1 cellular context compared by ENCODE assay signal in the genomic region with DNA sequence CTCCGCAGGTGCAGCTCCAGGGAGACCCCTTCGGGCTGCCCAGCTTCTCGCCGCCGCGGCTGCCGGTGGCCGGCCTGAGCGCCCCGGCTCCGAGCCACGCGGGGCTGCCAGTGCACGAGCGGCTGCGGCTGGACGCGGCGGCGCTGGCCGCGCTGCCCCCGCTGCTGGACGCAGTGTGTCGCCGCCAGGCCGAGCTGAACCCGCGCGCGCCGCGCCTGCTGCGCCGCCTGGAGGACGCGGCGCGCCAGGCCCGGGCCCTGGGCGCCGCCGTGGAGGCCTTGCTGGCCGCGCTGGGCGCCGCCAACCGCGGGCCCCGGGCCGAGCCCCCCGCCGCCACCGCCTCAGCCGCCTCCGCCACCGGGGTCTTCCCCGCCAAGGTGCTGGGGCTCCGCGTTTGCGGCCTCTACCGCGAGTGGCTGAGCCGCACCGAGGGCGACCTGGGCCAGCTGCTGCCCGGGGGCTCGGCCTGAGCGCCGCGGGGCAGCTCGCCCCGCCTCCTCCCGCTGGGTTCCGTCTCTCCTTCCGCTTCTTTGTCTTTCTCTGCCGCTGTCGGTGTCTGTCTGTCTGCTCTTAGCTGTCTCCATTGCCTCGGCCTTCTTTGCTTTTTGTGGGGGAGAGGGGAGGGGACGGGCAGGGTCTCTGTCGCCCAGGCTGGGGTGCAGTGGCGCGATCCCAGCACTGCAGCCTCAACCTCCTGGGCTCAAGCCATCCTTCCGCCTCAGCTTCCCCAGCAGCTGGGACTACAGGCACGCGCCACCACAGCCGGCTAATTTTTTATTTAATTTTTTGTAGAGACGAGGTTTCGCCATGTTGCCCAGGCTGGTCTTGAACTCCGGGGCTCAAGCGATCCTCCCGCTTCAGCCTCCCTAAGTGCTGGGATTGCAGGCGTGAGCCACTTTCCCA.
TF ChIP-seq lines count a peak whose summit lies in the region.

No MANE protein-coding gene starts in this region.

TF ChIP-seq in GM12878, 131 proteins besides CTCF, POLR2A, EP300 and RAD21 (continues in another document):
- TF ChIP-seq SKIL (IDR thresholded peaks at IDR 0.05; ENCODE audit: low read depth, poor library complexity, severe bottlenecking) (no peak), NR2F1 (conservative IDR thresholded peaks at IDR 0.05) (peak; percentile 63), SMC3 (IDR thresholded peaks at IDR 0.05; ENCODE audit: borderline replicate concordance, low read length) (peak; percentile 19; the same call in 1 of the 2 replicates), EED (IDR thresholded peaks at IDR 0.05; ENCODE audit: low read depth) (no peak), ZNF687 (IDR thresholded peaks at IDR 0.05) (0 out of 2 replicates have a peak, but pooled peaks have one; percentile 39), NRF1 (conservative IDR thresholded peaks at IDR 0.05; ENCODE audit: low read depth, low read length) (no peak), NKRF (conservative IDR thresholded peaks at IDR 0.05) (peak; percentile 77), KLF5 (IDR thresholded peaks at IDR 0.05; ENCODE audit: partially characterized antibody) (no peak), YY1 (IDR thresholded peaks at IDR 0.05; ENCODE audit: low read depth, low read length) (peak; percentile 47; the same call in 1 of the 2 replicates), LARP7 (IDR thresholded peaks at IDR 0.05) (0 out of 2 replicates have a peak, but pooled peaks have one; percentile 66), NFXL1 (IDR thresholded peaks at IDR 0.05; ENCODE audit: borderline replicate concordance) (no peak), BRCA1 (IDR thresholded peaks at IDR 0.05; ENCODE audit: low read depth, low read length) (no peak), BACH1 (IDR thresholded peaks at IDR 0.05; ENCODE audit: borderline replicate concordance) (0 out of 2 replicates have a peak, but pooled peaks have one; percentile 65), NR2C1 (IDR thresholded peaks at IDR 0.05) (no peak), FOXM1 (IDR thresholded peaks at IDR 0.05; ENCODE audit: low read depth, low read length) (no peak), MXI1 (IDR thresholded peaks at IDR 0.05; ENCODE audit: low read depth, low read length) (peak; percentile 51; the same call in 1 of the 2 replicates), JUNB (IDR thresholded peaks at IDR 0.05) (no peak), E2F4 (IDR thresholded peaks at IDR 0.05; ENCODE audit: low read depth, low read length) (no peak), SP1 (IDR thresholded peaks at IDR 0.05; ENCODE audit: low read depth, low read length) (no peak), PBX3 (IDR thresholded peaks at IDR 0.05; ENCODE audit: insufficient replicate concordance, low read depth, low read length) (no peak), CHD4 (IDR thresholded peaks at IDR 0.05) (no peak), IKZF1 (conservative IDR thresholded peaks at IDR 0.05) (peak; percentile 55; the same call in 1 of the 2 replicates), RELA (IDR thresholded peaks at IDR 0.05; ENCODE audit: borderline replicate concordance, partially characterized antibody) (no peak), TCF3 (IDR thresholded peaks at IDR 0.05; ENCODE audit: borderline replicate concordance, insufficient read depth, low read depth, low read length) (0 out of 2 replicates have a peak, but pooled peaks have one; percentile 62)
- TF ChIP-seq, protein P1, sequence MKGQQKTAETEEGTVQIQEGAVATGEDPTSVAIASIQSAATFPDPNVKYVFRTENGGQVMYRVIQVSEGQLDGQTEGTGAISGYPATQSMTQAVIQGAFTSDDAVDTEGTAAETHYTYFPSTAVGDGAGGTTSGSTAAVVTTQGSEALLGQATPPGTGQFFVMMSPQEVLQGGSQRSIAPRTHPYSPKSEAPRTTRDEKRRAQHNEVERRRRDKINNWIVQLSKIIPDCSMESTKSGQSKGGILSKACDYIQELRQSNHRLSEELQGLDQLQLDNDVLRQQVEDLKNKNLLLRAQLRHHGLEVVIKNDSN (IDR thresholded peaks at IDR 0.05; ENCODE audit: borderline replicate concordance, extremely low read length, insufficient read depth, low read depth, low read length): no peak
- TF ChIP-seq, protein P2, sequence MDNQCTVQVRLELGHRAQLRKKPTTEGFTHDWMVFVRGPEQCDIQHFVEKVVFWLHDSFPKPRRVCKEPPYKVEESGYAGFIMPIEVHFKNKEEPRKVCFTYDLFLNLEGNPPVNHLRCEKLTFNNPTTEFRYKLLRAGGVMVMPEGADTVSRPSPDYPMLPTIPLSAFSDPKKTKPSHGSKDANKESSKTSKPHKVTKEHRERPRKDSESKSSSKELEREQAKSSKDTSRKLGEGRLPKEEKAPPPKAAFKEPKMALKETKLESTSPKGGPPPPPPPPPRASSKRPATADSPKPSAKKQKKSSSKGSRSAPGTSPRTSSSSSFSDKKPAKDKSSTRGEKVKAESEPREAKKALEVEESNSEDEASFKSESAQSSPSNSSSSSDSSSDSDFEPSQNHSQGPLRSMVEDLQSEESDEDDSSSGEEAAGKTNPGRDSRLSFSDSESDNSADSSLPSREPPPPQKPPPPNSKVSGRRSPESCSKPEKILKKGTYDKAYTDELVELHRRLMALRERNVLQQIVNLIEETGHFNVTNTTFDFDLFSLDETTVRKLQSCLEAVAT (IDR thresholded peaks at IDR 0.05): peak; percentile 63; the same call in 1 of the 2 replicates
- TF ChIP-seq, protein P3, sequence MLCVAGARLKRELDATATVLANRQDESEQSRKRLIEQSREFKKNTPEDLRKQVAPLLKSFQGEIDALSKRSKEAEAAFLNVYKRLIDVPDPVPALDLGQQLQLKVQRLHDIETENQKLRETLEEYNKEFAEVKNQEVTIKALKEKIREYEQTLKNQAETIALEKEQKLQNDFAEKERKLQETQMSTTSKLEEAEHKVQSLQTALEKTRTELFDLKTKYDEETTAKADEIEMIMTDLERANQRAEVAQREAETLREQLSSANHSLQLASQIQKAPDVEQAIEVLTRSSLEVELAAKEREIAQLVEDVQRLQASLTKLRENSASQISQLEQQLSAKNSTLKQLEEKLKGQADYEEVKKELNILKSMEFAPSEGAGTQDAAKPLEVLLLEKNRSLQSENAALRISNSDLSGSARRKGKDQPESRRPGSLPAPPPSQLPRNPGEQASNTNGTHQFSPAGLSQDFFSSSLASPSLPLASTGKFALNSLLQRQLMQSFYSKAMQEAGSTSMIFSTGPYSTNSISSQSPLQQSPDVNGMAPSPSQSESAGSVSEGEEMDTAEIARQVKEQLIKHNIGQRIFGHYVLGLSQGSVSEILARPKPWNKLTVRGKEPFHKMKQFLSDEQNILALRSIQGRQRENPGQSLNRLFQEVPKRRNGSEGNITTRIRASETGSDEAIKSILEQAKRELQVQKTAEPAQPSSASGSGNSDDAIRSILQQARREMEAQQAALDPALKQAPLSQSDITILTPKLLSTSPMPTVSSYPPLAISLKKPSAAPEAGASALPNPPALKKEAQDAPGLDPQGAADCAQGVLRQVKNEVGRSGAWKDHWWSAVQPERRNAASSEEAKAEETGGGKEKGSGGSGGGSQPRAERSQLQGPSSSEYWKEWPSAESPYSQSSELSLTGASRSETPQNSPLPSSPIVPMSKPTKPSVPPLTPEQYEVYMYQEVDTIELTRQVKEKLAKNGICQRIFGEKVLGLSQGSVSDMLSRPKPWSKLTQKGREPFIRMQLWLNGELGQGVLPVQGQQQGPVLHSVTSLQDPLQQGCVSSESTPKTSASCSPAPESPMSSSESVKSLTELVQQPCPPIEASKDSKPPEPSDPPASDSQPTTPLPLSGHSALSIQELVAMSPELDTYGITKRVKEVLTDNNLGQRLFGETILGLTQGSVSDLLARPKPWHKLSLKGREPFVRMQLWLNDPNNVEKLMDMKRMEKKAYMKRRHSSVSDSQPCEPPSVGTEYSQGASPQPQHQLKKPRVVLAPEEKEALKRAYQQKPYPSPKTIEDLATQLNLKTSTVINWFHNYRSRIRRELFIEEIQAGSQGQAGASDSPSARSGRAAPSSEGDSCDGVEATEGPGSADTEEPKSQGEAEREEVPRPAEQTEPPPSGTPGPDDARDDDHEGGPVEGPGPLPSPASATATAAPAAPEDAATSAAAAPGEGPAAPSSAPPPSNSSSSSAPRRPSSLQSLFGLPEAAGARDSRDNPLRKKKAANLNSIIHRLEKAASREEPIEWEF (IDR thresholded peaks at IDR 0.05; ENCODE audit: insufficient replicate concordance, low read depth, low read length): no peak
- TF ChIP-seq, protein P4, sequence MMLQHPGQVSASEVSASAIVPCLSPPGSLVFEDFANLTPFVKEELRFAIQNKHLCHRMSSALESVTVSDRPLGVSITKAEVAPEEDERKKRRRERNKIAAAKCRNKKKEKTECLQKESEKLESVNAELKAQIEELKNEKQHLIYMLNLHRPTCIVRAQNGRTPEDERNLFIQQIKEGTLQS (IDR thresholded peaks at IDR 0.05; ENCODE audit: borderline replicate concordance, extremely low read depth, low read depth, low read length): no peak
